6 cellular contexts compared by ENCODE assay signal in genomic region chr10:83935337-83935736, GRCh38.
"Had no signal": no experiment of that assay in that cellular context is flagged by ENCODE, and none has a peak within 500 bp of the region (broad histone marks: within the 10 kb centered on the region; RNA-seq: fewer than 3 reads in every experiment).

No MANE protein-coding gene starts in this region.

- H3K4me1 ChIP-seq: HAP-1 had no signal

- H3K9me3 ChIP-seq: HAP-1 had no signal

- DNase-seq: GM23248, GOT3, H7, HFFc6 had no signal

- H3K36me3 ChIP-seq: HAP-1 had no signal

- H3K27ac ChIP-seq: GM23248, HL-60 had no signal

- H3K4me3 ChIP-seq: GM23248, HAP-1 had no signal
